In the genomic region with DNA sequence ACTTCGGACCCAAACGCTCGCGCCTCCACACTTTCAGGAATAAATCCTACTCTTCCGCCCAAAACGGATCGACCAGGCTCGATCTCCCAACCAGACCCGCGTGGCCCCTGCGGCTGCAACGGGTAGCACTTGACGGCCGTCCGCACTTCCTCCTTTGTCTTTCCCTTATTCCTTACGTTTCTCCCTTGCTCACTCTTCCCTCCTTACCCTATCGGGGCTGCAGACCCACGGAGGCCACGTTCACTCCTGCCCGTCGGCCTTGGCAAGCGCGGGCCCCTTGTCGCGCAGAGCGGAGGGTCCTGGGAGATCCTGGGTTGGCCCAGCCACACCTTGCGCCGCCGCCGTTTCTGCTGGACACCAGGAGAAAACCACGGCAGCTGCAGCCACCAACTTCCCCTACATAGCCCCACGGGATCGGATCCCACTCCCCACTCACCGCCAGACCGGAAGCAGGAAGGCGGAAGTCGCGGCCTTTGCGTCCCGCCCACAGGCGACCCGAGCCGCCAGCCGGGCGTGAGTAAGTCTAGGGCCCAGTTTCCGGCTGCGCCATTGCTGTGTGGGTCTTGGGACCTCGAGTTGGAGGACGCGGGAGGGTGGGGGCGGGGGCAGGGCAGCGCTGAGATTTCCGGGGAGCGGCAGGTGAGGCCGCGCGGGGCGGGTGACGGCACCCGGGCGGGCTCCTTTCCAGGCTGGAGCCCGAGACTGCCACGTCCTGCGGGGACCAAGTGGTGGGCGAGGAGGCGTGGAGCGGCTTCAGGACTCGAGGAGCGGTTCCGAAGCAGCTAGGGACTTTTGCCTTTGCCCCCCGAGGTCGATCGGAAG, we compare ENCODE assay signal across 8 cellular contexts. TPM values are rescaled to one million over a fixed set of nuclear protein-coding genes. Genes with fewer than 3 reads are reported as not detected.
DNase-seq lines count a peak whose midpoint lies in the region; ATAC-seq, FAIRE-seq and TF ChIP-seq lines count a peak whose summit lies in the region.

SMIM15 (minus strand) TSS at position 459 of the 822 bp plus-strand sequence. CDS start 2,297 bp downstream, outside the sequence.

- peak within 1 kb of the TSS; percentile 95 for H3K27ac ChIP-seq in HepG2 (ENCODE audit: extremely low read length, insufficient read depth, low read length)

- peak within 1 kb of the TSS; percentile 70 for H3K4me3 ChIP-seq in BE2C (ENCODE audit: low read depth, low read length)
- peak within 1 kb of the TSS; percentile 89 to 93 (median 90) for H3K4me3 ChIP-seq in HepG2 (replicated peaks in 1 of 3; ENCODE audit: insufficient read depth in 1 of 3, low read depth in 2 of 3, low read length in 3 of 3)

- H3K9ac ChIP-seq in HepG2 (ENCODE audit: insufficient read depth, low read depth, low read length): peak within 1 kb of the TSS; percentile 94

- TF ChIP-seq POLR2A in HepG2 (IDR thresholded peaks at IDR 0.05; ENCODE audit: insufficient read depth in 1 of 2, low read depth in 2 of 2, low read length in 2 of 2): peak; percentile 68 to 91; a peak in 3 of 4 replicates

- peak; percentile 97 for ATAC-seq in HG03457 (IDR thresholded peaks at IDR 0.05; ENCODE audit: unreplicated experiment)
- peak; percentile 97 for ATAC-seq in HepG2

- H3K4me2 ChIP-seq in HepG2 (ENCODE audit: low read depth, low read length): peak within 1 kb of the TSS; percentile 75

- peaks cover 42% of the 10 kb centered on the region for H3K79me2 ChIP-seq in HepG2 (ENCODE audit: insufficient read depth, low read length)

- H3K9me3 ChIP-seq in BE2C (no peaks in the 10 kb centered on the region), HepG2 (ENCODE audit: low read length) (no peaks in the 10 kb centered on the region)

- H3K27me3 ChIP-seq in BE2C: no peaks in the 10 kb centered on the region
- H3K27me3 ChIP-seq in HepG2 (ENCODE audit: control insufficient read depth in 1 of 2, insufficient read depth in 2 of 2, low read length in 2 of 2): no peaks in the 10 kb centered on the region; a peak in 1 of 5 replicates

- H3K4me1 ChIP-seq in BE2C (no peaks in the 10 kb centered on the region; the same call in 1 of the 2 replicates), HepG2 (ENCODE audit: insufficient read depth, low read length) (peaks cover 37% of the 10 kb centered on the region)

- POLR2A ChIA-PET in HepG2 (lab: Yijun Ruan, JAX): interaction anchor here (0.6 to 0.9 kb wide), 3 partner anchors 19 to 140 kb away, joined by 3 read pairs; no protein-coding TSS in a partner anchor

- FAIRE-seq in GM19239 (lab: Jason Lieb, UNC) (peak; percentile 90), HepG2 (lab: Jason Lieb, UNC) (no peak)

- H4K20me1 ChIP-seq in HepG2 (ENCODE audit: insufficient read depth, low read length): no peaks in the 10 kb centered on the region

- peak in 1 of 2 experiments; percentile 48; a peak in 2 of 4 replicates for TF ChIP-seq EP300 in HepG2 (IDR thresholded peaks at IDR 0.05; ENCODE audit: low read depth in 2 of 2, low read length in 2 of 2)
- TF ChIP-seq EP300 in HepG2 (CRISPR knock-in tag; IDR thresholded peaks at IDR 0.05; ENCODE audit: borderline replicate concordance): peak; percentile 15; the same call in 1 of the 2 replicates

- intact Hi-C loops in HepG2 (cut with micrococcal nuclease; ENCODE audit: unreplicated experiment): loop anchor here (1.0 to 10.0 kb wide), 4 partner anchors 139 to 493 kb away; no protein-coding TSS in a partner anchor

- in situ Hi-C loops in HepG2 (cut with HindIII; ENCODE audit: extremely low pct_ligation_motif_present, low pct_unique_long_range_greater_than_20kb): no loop called here

- CTCF ChIA-PET in HepG2 (lab: Yijun Ruan, JAX; ENCODE audit: low intra/inter-chr PET ratio, low total read pairs): no interaction called here

- peak within 1 kb of the TSS; percentile 83 for H2AFZ ChIP-seq in HepG2 (ENCODE audit: low read length)

- BruUV-seq in HepG2 (replicated peaks; lab: Mats Ljungman, UMichigan): TSS peak; percentile 53

- H3K36me3 ChIP-seq in BE2C: peaks cover 26% of the 10 kb centered on the region
- peaks cover 2 to 18% of the 10 kb centered on the region in 2 experiments; a peak in 3 of 5 replicates for H3K36me3 ChIP-seq in HepG2 (replicated peaks in 1 of 2; ENCODE audit: control insufficient read depth in 1 of 2, insufficient read depth in 2 of 2, low read length in 2 of 2)

- 1% methylated on average over 35 of the region's 73 CpGs for WGBS in HepG2 (ENCODE audit: low lambda C conversion rate)

- DNase-seq in BE2C (peak; percentile 94), GM19239 (ENCODE audit: insufficient read length, low spot score) (peak; percentile 76), NCI-H69 (lab: John Stamatoyannopoulos, UW) (peak; percentile 98), dermis blood vessel endothelial cell (peak; percentile 82), HepG2 (ENCODE audit: low spot score) (peak; percentile 90)
- peak; percentile 70 to 77 for DNase-seq in activated CD4-positive, alpha-beta T cell treated with anti-CD3 and anti-CD28 coated beads, Interleukin-2, amount 50 U/mL, for 4 hours
- peak; percentile 79 for DNase-seq in stimulated activated CD4-positive, alpha-beta T cell treated with anti-CD3 and anti-CD28 coated beads, Interleukin-4, amount 100 ng/mL, for 1 hour

- no peak for TF ChIP-seq RAD21 in HepG2 (CRISPR knock-in tag; IDR thresholded peaks at IDR 0.05)

- TF ChIP-seq CTCF in BE2C (IDR thresholded peaks at IDR 0.05; ENCODE audit: low read depth, low read length) (no peak), HepG2 (CRISPR knock-in tag; IDR thresholded peaks at IDR 0.05) (no peak)

TF ChIP-seq in HepG2, 621 proteins besides CTCF, POLR2A, EP300 and RAD21 (continues in another document):
- TF ChIP-seq ZNF75D (CRISPR knock-in tag; IDR thresholded peaks at IDR 0.05; ENCODE audit: borderline replicate concordance) (no peak), ZNF501 (CRISPR knock-in tag; IDR thresholded peaks at IDR 0.05) (peak; percentile 97), KLF9 (CRISPR knock-in tag; IDR thresholded peaks at IDR 0.05; ENCODE audit: low read depth) (no peak), ZBTB49 (CRISPR knock-in tag; IDR thresholded peaks at IDR 0.05; ENCODE audit: borderline replicate concordance) (no peak)
- TF ChIP-seq, protein P1, sequence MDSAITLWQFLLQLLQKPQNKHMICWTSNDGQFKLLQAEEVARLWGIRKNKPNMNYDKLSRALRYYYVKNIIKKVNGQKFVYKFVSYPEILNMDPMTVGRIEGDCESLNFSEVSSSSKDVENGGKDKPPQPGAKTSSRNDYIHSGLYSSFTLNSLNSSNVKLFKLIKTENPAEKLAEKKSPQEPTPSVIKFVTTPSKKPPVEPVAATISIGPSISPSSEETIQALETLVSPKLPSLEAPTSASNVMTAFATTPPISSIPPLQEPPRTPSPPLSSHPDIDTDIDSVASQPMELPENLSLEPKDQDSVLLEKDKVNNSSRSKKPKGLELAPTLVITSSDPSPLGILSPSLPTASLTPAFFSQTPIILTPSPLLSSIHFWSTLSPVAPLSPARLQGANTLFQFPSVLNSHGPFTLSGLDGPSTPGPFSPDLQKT (CRISPR knock-in tag; IDR thresholded peaks at IDR 0.05; ENCODE audit: borderline replicate concordance): no peak; the same call in 1 of the 2 replicates

RNA-seq across cellular contexts. Expression of gene SMIM15, which starts in this region (rescaled TPM):
- 74.0 TPM for polyA plus RNA-seq in BE2C (2012; ENCODE audit: insufficient read depth, insufficient read length, low read depth)
- 58.7 and 83.1 TPM in 2 replicates for total RNA-seq in dermis blood vessel endothelial cell
- 58.2 and 74.4 TPM in 2 replicates for total RNA-seq in HepG2 (2016; rRNA removed; fragmentation: Illumina TruSeq; extraction: Trizol)
- 16.8 and 28.1 TPM in 2 replicates for total RNA-seq in HepG2 (2016; cell fraction: cytosol; rRNA removed; fragmentation: Illumina TruSeq; extraction: Trizol; ENCODE audit: low read depth)
- 57.5 and 78.2 TPM in 2 replicates for total RNA-seq in HepG2 (2016; cell fraction: insoluble cytoplasmic fraction; rRNA removed; fragmentation: Illumina TruSeq; extraction: Trizol)
- 59.2 and 71.6 TPM in 2 replicates for total RNA-seq in HepG2 (2016; cell fraction: membrane; rRNA removed; fragmentation: Illumina TruSeq; extraction: Trizol)
- 22.4 and 25.8 TPM in 2 replicates for total RNA-seq in HepG2 (2016; cell fraction: nucleus; rRNA removed; fragmentation: Illumina TruSeq; extraction: Trizol)
- 12.7 and 13.0 TPM in 2 replicates for polyA plus RNA-seq in HepG2 (2011; rRNA removed)
- polyA plus RNA-seq in HepG2 (2011; cell fraction: cytosol; rRNA removed): 8.9 and 14.6 TPM in 2 replicates
- polyA plus RNA-seq in HepG2 (2011; cell fraction: nucleus; rRNA removed): 6.1 and 10.1 TPM in 2 replicates
- 16.9 and 28.7 TPM in 2 replicates for polyA plus RNA-seq in HepG2 (2012)
- polyA plus RNA-seq in HepG2 (2016; cell fraction: cytosol; fragmentation: Illumina TruSeq; extraction: Trizol; ENCODE audit: low read depth): 17.0 and 28.8 TPM in 2 replicates
- 82.8 and 87.5 TPM in 2 replicates for polyA plus RNA-seq in HepG2 (2016; cell fraction: insoluble cytoplasmic fraction; fragmentation: Illumina TruSeq; extraction: Trizol; ENCODE audit: low read depth)
- polyA plus RNA-seq in HepG2 (2016; cell fraction: membrane; fragmentation: Illumina TruSeq; extraction: Trizol; ENCODE audit: low read depth): 42.8 and 57.4 TPM in 2 replicates
- polyA plus RNA-seq in HepG2 (2016; cell fraction: nucleus; fragmentation: Illumina TruSeq; extraction: Trizol; ENCODE audit: insufficient read depth, low read depth): 32.3 and 36.8 TPM in 2 replicates
- 6.6 and 13.3 TPM in 2 replicates for polyA minus RNA-seq in HepG2 (2011; rRNA and poly(A)+ RNA removed; ENCODE audit: low replicate concordance)
- polyA minus RNA-seq in HepG2 (2011; cell fraction: cytosol; rRNA and poly(A)+ RNA removed): 10.6 and 16.7 TPM in 2 replicates
- polyA minus RNA-seq in HepG2 (2011; cell fraction: nucleus; rRNA and poly(A)+ RNA removed): 12.1 and 16.0 TPM in 2 replicates

Comparison
In these comparisons a context has a peak if more than half of its experiments do, and no peak if none do; other contexts are left out.
1. Peak in every context shown above with its lines: DNase-seq, ATAC-seq, H3K4me3 ChIP-seq and H3K27ac ChIP-seq.